ENCODE assay signal across 1 cellular context in genomic region chr19:55683449-55684261, GRCh38.
TF ChIP-seq lines count a peak whose summit lies in the region.

No MANE protein-coding gene starts in this region.

TF ChIP-seq in HepG2, 621 proteins besides CTCF, POLR2A, EP300 and RAD21 (continued from another document and continues in another):
- no peak for TF ChIP-seq CREB3 (CRISPR knock-in tag; IDR thresholded peaks at IDR 0.05)
- no peak for TF ChIP-seq SOX6 (IDR thresholded peaks at IDR 0.05)
- TF ChIP-seq SOX6 (CRISPR knock-in tag; IDR thresholded peaks at IDR 0.05), result peak; percentile 62
- no peak for TF ChIP-seq ZNF142 (CRISPR knock-in tag; IDR thresholded peaks at IDR 0.05)
- no peak for TF ChIP-seq ZBTB10 (CRISPR knock-in tag; IDR thresholded peaks at IDR 0.05; ENCODE audit: borderline replicate concordance)
- TF ChIP-seq ARID5B (CRISPR knock-in tag; IDR thresholded peaks at IDR 0.05), result peak; percentile 62; the same call in 1 of the 2 replicates
- TF ChIP-seq ZNF446 (CRISPR knock-in tag; IDR thresholded peaks at IDR 0.05), result no peak
- no peak for TF ChIP-seq WIZ (CRISPR knock-in tag; IDR thresholded peaks at IDR 0.05)
- no peak for TF ChIP-seq KMT2B (CRISPR knock-in tag; IDR thresholded peaks at IDR 0.05)
- 0 out of 2 replicates have a peak, but pooled peaks have one; percentile 25 for TF ChIP-seq MIER3 (CRISPR knock-in tag; IDR thresholded peaks at IDR 0.05; ENCODE audit: borderline replicate concordance)
- no peak for TF ChIP-seq U2AF2 (IDR thresholded peaks at IDR 0.05; ENCODE audit: low read depth, low read length)
- TF ChIP-seq ZNF292 (CRISPR knock-in tag; IDR thresholded peaks at IDR 0.05; ENCODE audit: borderline replicate concordance, low read depth), result peak; percentile 68; the same call in 1 of the 2 replicates
- no peak for TF ChIP-seq NFKB2 (CRISPR knock-in tag; IDR thresholded peaks at IDR 0.05; ENCODE audit: borderline replicate concordance)
- TF ChIP-seq CHD2 (IDR thresholded peaks at IDR 0.05; ENCODE audit: low read depth, low read length), result no peak
- TF ChIP-seq FOXO4 (CRISPR knock-in tag; conservative IDR thresholded peaks at IDR 0.05), result no peak
- peak; percentile 12; the same call in 1 of the 2 replicates for TF ChIP-seq ZNF607 (CRISPR knock-in tag; IDR thresholded peaks at IDR 0.05; ENCODE audit: borderline replicate concordance)
- no peak for TF ChIP-seq DBP (CRISPR knock-in tag; IDR thresholded peaks at IDR 0.05; ENCODE audit: not compliant biosample characterization)
- TF ChIP-seq TCF12 (IDR thresholded peaks at IDR 0.05), result no peak
- TF ChIP-seq TCF12 (CRISPR knock-in tag; IDR thresholded peaks at IDR 0.05), result no peak
- peak; percentile 49; the same call in 1 of the 2 replicates for TF ChIP-seq ZNF670 (CRISPR knock-in tag; IDR thresholded peaks at IDR 0.05; ENCODE audit: borderline replicate concordance)
- peak; percentile 13; the same call in 1 of the 2 replicates for TF ChIP-seq SSRP1 (CRISPR knock-in tag; IDR thresholded peaks at IDR 0.05)
- peak; percentile 62; the same call in 1 of the 2 replicates for TF ChIP-seq ZNF761 (CRISPR knock-in tag; conservative IDR thresholded peaks at IDR 0.05)
- no peak for TF ChIP-seq ZNF629 (CRISPR knock-in tag; conservative IDR thresholded peaks at IDR 0.05)
- TF ChIP-seq SUZ12 (IDR thresholded peaks at IDR 0.05; ENCODE audit: low read depth, low read length), result no peak
- no peak for TF ChIP-seq ZNF276 (CRISPR knock-in tag; IDR thresholded peaks at IDR 0.05; ENCODE audit: low read depth)
- no peak for TF ChIP-seq ZNF678 (CRISPR knock-in tag; IDR thresholded peaks at IDR 0.05)
- no peak for TF ChIP-seq ZNF891 (CRISPR knock-in tag; IDR thresholded peaks at IDR 0.05)
- 0 out of 2 replicates have a peak, but pooled peaks have one; percentile 18 for TF ChIP-seq CERS6 (CRISPR knock-in tag; IDR thresholded peaks at IDR 0.05)
- TF ChIP-seq XRCC5 (optimal IDR thresholded peaks at IDR 0.05; ENCODE audit: low read length), result peak; percentile 15
- TF ChIP-seq TCF7 (IDR thresholded peaks at IDR 0.05; ENCODE audit: low read depth), result 0 out of 2 replicates have a peak, but pooled peaks have one; percentile 4
- no peak for TF ChIP-seq USF2 (IDR thresholded peaks at IDR 0.05; ENCODE audit: low read depth, low read length)
- TF ChIP-seq USF2 (CRISPR knock-in tag; IDR thresholded peaks at IDR 0.05; ENCODE audit: borderline replicate concordance), result no peak
- TF ChIP-seq ETV5 (CRISPR knock-in tag; IDR thresholded peaks at IDR 0.05; ENCODE audit: borderline replicate concordance), result peak; percentile 77; the same call in 1 of the 2 replicates
- TF ChIP-seq TMF1 (CRISPR knock-in tag; IDR thresholded peaks at IDR 0.05; ENCODE audit: low read depth), result no peak
- TF ChIP-seq ZNF335 (CRISPR knock-in tag; IDR thresholded peaks at IDR 0.05), result peak; percentile 82; the same call in 1 of the 2 replicates
- no peak for TF ChIP-seq ETV6 (CRISPR knock-in tag; conservative IDR thresholded peaks at IDR 0.05)
